Comparison of ENCODE assay signal across 1 cellular context in genomic region chrX:109987884-109988283, GRCh38.
A peak's percentile ranks its signal among the peaks of the same experiment; 100 is the strongest.
TF ChIP-seq lines count a peak whose summit lies in the region.

No MANE protein-coding gene starts in this region.

TF ChIP-seq in SK-N-SH treated with all-trans-retinoic acid at 6 μM for 48 hours, 23 proteins besides CTCF, POLR2A, EP300 and RAD21 (continued from another document):
- TF ChIP-seq ESRRG (CRISPR knock-in tag; IDR thresholded peaks at IDR 0.05), result no peak
- peak; percentile 72; the same call in 1 of the 2 replicates for TF ChIP-seq ZFP3 (CRISPR knock-in tag; IDR thresholded peaks at IDR 0.05)
- no peak for TF ChIP-seq ZC3H10 (CRISPR knock-in tag; IDR thresholded peaks at IDR 0.05)
